14 cellular contexts compared by ENCODE assay signal in the genomic region with DNA sequence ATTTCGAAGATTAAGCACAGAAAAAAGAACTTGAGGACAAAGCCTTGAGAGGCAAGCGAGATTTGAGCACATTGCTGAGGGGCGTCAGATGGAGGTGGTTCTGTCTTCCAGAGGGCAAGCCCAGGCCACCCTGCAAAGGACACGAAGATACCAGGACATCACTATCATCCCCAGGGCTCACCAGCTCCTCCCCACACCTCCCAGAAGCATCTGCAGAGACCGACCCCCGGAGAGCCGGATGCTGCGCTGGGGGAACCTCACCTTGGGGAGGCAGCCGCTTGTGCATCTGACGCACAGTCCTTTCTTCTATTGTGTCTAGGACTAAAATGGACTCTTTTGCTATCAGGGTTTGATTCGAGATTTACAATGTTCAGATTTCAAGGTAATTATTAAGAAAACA.
A peak's percentile ranks its signal among the peaks of the same experiment; 100 is the strongest.
DNase-seq lines count a peak whose midpoint lies in the region; ATAC-seq and TF ChIP-seq lines count a peak whose summit lies in the region.
"Had no signal": no experiment of that assay in that cellular context is flagged by ENCODE, and none has a peak within 500 bp of the region (broad histone marks: within the 10 kb centered on the region; RNA-seq: fewer than 3 reads in every experiment).

No MANE protein-coding gene starts in this region.

- TF ChIP-seq CTCF in natural killer cell (IDR thresholded peaks at IDR 0.05) (no peak), brain (conservative IDR thresholded peaks at IDR 0.05) (no peak), neural progenitor cell (IDR thresholded peaks at IDR 0.05) (no peak), GM10266 (IDR thresholded peaks at IDR 0.05; ENCODE audit: control insufficient read depth, insufficient read depth, low read depth, missing control alignments) (no peak)

- H3K27me3 Mint-ChIP-seq in natural killer cell treated with Interleukin-12 subunit alpha and Interleukin-12 subunit beta and Interleukin-15 and Interleukin-18, amount 100 ng/mL, for 72 hours: peaks cover 3 to 7% of the 10 kb centered on the region in 2 donors
- H3K27me3 Mint-ChIP-seq in natural killer cell (ENCODE audit: low read depth in 2 of 2): peaks cover 0 to 3% of the 10 kb centered on the region in 2 donors
- peaks cover 4% of the 10 kb centered on the region for H3K27me3 Mint-ChIP-seq in brain
- H3K27me3 Mint-ChIP-seq in neural progenitor cell (ENCODE audit: insufficient read depth, low read depth): peaks cover 4% of the 10 kb centered on the region

- no peaks in the 10 kb centered on the region for H3K4me1 ChIP-seq in neural progenitor cell

- H3K9me3 ChIP-seq in neural progenitor cell (ENCODE audit: low read depth): no peaks in the 10 kb centered on the region
- H3K9me3 ChIP-seq: BLaER1 had no signal

- no peaks in the 10 kb centered on the region for H3K79me2 ChIP-seq in neural progenitor cell (ENCODE audit: low read depth)

- no peaks in the 10 kb centered on the region for H3F3A ChIP-seq in neural progenitor cell (ENCODE audit: low read depth)

- H3K9me3 Mint-ChIP-seq in natural killer cell treated with Interleukin-12 subunit alpha and Interleukin-12 subunit beta and Interleukin-15 and Interleukin-18, amount 100 ng/mL, for 72 hours: no peaks in the 10 kb centered on the region
- H3K9me3 Mint-ChIP-seq in natural killer cell: no peaks in the 10 kb centered on the region
- H3K9me3 Mint-ChIP-seq in brain: peaks cover 0 to 90% (median 0%) of the 10 kb centered on the region in 5 experiments
- no peaks in the 10 kb centered on the region for H3K9me3 Mint-ChIP-seq in neural progenitor cell

- intact Hi-C loops in natural killer cell (cut with micrococcal nuclease): no loop called here

- peaks cover 97% of the 10 kb centered on the region for H3K27me3 ChIP-seq in neural progenitor cell
- H3K27me3 ChIP-seq: BLaER1 had no signal

- no peak for ATAC-seq in natural killer cell treated with Interleukin-12 subunit alpha and Interleukin-12 subunit beta and Interleukin-15 and Interleukin-18, amount 100 ng/mL, for 72 hours
- ATAC-seq in natural killer cell (no peak), GM21447 (IDR thresholded peaks at IDR 0.05; ENCODE audit: unreplicated experiment) (no peak), HG03354 (IDR thresholded peaks at IDR 0.05; ENCODE audit: poor library complexity, severe bottlenecking, unreplicated experiment) (no peak)
- ATAC-seq: HCT116 had no signal

- peaks cover 10 to 12% of the 10 kb centered on the region in 2 donors for H3K4me1 Mint-ChIP-seq in natural killer cell treated with Interleukin-12 subunit alpha and Interleukin-12 subunit beta and Interleukin-15 and Interleukin-18, amount 100 ng/mL, for 72 hours (ENCODE audit: low read depth in 2 of 2)
- H3K4me1 Mint-ChIP-seq in natural killer cell: peaks cover 6 to 16% of the 10 kb centered on the region in 2 donors
- H3K4me1 Mint-ChIP-seq in brain: peaks cover 57% of the 10 kb centered on the region
- peaks cover 9% of the 10 kb centered on the region for H3K4me1 Mint-ChIP-seq in neural progenitor cell

- H3K4me3 Mint-ChIP-seq in natural killer cell treated with Interleukin-12 subunit alpha and Interleukin-12 subunit beta and Interleukin-15 and Interleukin-18, amount 100 ng/mL, for 72 hours: no peak overlapping the region
- no peak overlapping the region for H3K4me3 Mint-ChIP-seq in natural killer cell
- no peak overlapping the region for H3K4me3 Mint-ChIP-seq in brain
- H3K4me3 Mint-ChIP-seq in neural progenitor cell: no peak overlapping the region
- H3K4me3 Mint-ChIP-seq: CD8-positive, alpha-beta memory T cell had no signal

- H3K4me3 ChIP-seq in neural progenitor cell: no peak overlapping the region
- H3K4me3 ChIP-seq: BLaER1, K562 had no signal

- DNase-seq in natural killer cell treated with Interleukin-12 subunit alpha and Interleukin-12 subunit beta and Interleukin-15 and Interleukin-18, amount 100 ng/mL, for 72 hours (ENCODE audit: low spot score): peak; percentile 31
- DNase-seq in natural killer cell (no peak), neural progenitor cell (ENCODE audit: low spot score) (no peak), GM10266 (ENCODE audit: extremely low spot score) (no peak)
- DNase-seq: 8988T, AML-193, DMS79 had no signal

- H2AFZ ChIP-seq in neural progenitor cell (replicated peaks): no peak overlapping the region

- no peaks in the 10 kb centered on the region for H4K20me1 ChIP-seq in neural progenitor cell (ENCODE audit: low read depth)
- H4K20me1 ChIP-seq: BLaER1 had no signal

- no peak overlapping the region for H3K27ac ChIP-seq in neural progenitor cell
- H3K27ac ChIP-seq: BLaER1 had no signal

- no peak overlapping the region for H3K9ac ChIP-seq in neural progenitor cell
- H3K9ac ChIP-seq: BLaER1 had no signal

- H3K36me3 ChIP-seq in neural progenitor cell: no peaks in the 10 kb centered on the region

- no peak overlapping the region for H3K4me2 ChIP-seq in neural progenitor cell
- H3K4me2 ChIP-seq: BLaER1 had no signal

- no peaks in the 10 kb centered on the region for H3K36me3 Mint-ChIP-seq in natural killer cell treated with Interleukin-12 subunit alpha and Interleukin-12 subunit beta and Interleukin-15 and Interleukin-18, amount 100 ng/mL, for 72 hours
- H3K36me3 Mint-ChIP-seq in natural killer cell (no peaks in the 10 kb centered on the region), brain (peaks cover 46% of the 10 kb centered on the region), neural progenitor cell (peaks cover 66% of the 10 kb centered on the region)
- H3K36me3 Mint-ChIP-seq: CD8-positive, alpha-beta memory T cell had no signal

- no peak overlapping the region for H3K27ac Mint-ChIP-seq in natural killer cell treated with Interleukin-12 subunit alpha and Interleukin-12 subunit beta and Interleukin-15 and Interleukin-18, amount 100 ng/mL, for 72 hours
- no peak overlapping the region for H3K27ac Mint-ChIP-seq in natural killer cell
- peak overlapping the region in 4 of 5 experiments; percentile 59 to 95 (median 88) for H3K27ac Mint-ChIP-seq in brain
- H3K27ac Mint-ChIP-seq in neural progenitor cell: peak overlapping the region; percentile 60

Comparison
In these comparisons a context has a peak if more than half of its experiments do, and no peak if none do; other contexts are left out.
1. H3K27ac Mint-ChIP-seq: peak in brain (4 of 5) and neural progenitor cell (single experiment); none in natural killer cell treated with Interleukin-12 subunit alpha and Interleukin-12 subunit beta and Interleukin-15 and Interleukin-18, amount 100 ng/mL, for 72 hours (0 of 2) and natural killer cell (0 of 2).